32 cellular contexts compared by ENCODE assay signal in the genomic region with DNA sequence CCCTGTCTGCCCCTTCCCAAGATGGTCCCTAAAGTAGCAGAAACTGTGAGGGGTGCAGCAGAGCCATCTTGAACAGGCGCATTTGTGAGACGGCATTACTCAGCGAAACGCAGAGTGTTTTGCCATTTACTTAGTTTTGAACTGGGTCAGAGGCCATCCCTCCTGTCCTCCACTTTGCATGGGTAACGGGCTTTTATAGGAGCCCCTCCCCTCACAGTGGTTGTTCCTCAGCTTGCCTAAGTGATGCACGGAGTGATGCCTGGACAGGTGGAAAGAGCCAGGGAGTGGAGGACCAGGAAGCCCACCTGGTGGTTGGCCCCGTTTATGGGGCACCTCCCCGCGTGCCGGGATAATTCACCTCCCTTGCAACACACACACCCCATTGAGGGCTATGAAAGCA.
"Had no signal": no experiment of that assay in that cellular context is flagged by ENCODE, and none has a peak within 500 bp of the region (broad histone marks: within the 10 kb centered on the region; RNA-seq: fewer than 3 reads in every experiment).

No MANE protein-coding gene starts in this region.

- H3K36me3 Mint-ChIP-seq: activated naive CD4-positive, alpha-beta T cell treated with anti-CD3 and anti-CD28 coated beads, Interleukin-2, amount 10 ng/mL, durations not matched to agents 7 days and 5 days; activated naive CD4-positive, alpha-beta T cell treated with anti-CD3 and anti-CD28 coated beads, Interleukin-2, amount 50 U/mL, for 72 hours; WTC11 had no signal

- H3K27ac ChIP-seq: coronary artery, esophagus muscularis mucosa, foreskin keratinocyte, gastrocnemius medialis, heart left ventricle, VCaP had no signal

- H3K9me3 Mint-ChIP-seq: activated CD4-positive, alpha-beta memory T cell treated with anti-CD3 and anti-CD28 coated beads, Interleukin-2, amount 10 ng/mL, durations not matched to agents 7 days and 5 days; activated CD4-positive, alpha-beta T cell treated with anti-CD3 and anti-CD28 coated beads, Interleukin-2, amount 10 ng/mL, durations not matched to agents 7 days and 5 days; activated naive CD4-positive, alpha-beta T cell treated with anti-CD3 and anti-CD28 coated beads, Interleukin-2, amount 10 ng/mL, durations not matched to agents 7 days and 5 days; activated naive CD4-positive, alpha-beta T cell treated with anti-CD3 and anti-CD28 coated beads, Interleukin-2, amount 50 U/mL, for 72 hours; activated naive CD8-positive, alpha-beta T cell treated with anti-CD3 and anti-CD28 coated beads, Interleukin-2, amount 10 ng/mL, durations not matched to agents 7 days and 5 days; activated T-cell treated with anti-CD3 and anti-CD28 coated beads, Interleukin-2, amount 50 U/mL, for 24 hours; activated T-cell treated with anti-CD3 and anti-CD28 coated beads, Interleukin-2, amount 50 U/mL, for 72 hours; central memory CD8-positive, alpha-beta T cell; dendritic cell treated with granulocyte-macrophage colony-stimulating factor and Interleukin-4, amounts not matched to agents 40 ng/mL and 50 ng/mL, for 4 days; T-helper 1 cell treated with Interleukin-12 subunit alpha and Interleukin-12 subunit beta and Interleukin-4 antibody, amounts not matched to agents 30 μg/mL and 1 μg/mL, for 36 hours; WTC11 had no signal

- H3K4me3 Mint-ChIP-seq: activated CD4-positive, alpha-beta memory T cell treated with anti-CD3 and anti-CD28 coated beads, Interleukin-2, amount 10 ng/mL, durations not matched to agents 7 days and 5 days; activated CD4-positive, alpha-beta T cell treated with anti-CD3 and anti-CD28 coated beads, Interleukin-2, amount 10 ng/mL, durations not matched to agents 7 days and 5 days; activated naive CD4-positive, alpha-beta T cell treated with anti-CD3 and anti-CD28 coated beads, Interleukin-2, amount 10 ng/mL, durations not matched to agents 7 days and 5 days; activated naive CD8-positive, alpha-beta T cell treated with anti-CD3 and anti-CD28 coated beads, Interleukin-2, amount 10 ng/mL, durations not matched to agents 7 days and 5 days; activated T-cell treated with anti-CD3 and anti-CD28 coated beads, Interleukin-2, amount 50 U/mL, for 24 hours; activated T-cell treated with anti-CD3 and anti-CD28 coated beads, Interleukin-2, amount 50 U/mL, for 72 hours; central memory CD8-positive, alpha-beta T cell; dendritic cell treated with granulocyte-macrophage colony-stimulating factor and Interleukin-4, amounts not matched to agents 40 ng/mL and 50 ng/mL, for 4 days; T-helper 1 cell treated with Interleukin-12 subunit alpha and Interleukin-12 subunit beta and Interleukin-4 antibody, amounts not matched to agents 30 μg/mL and 1 μg/mL, for 36 hours; WTC11 had no signal

- H3K27ac Mint-ChIP-seq: activated CD4-positive, alpha-beta memory T cell treated with anti-CD3 and anti-CD28 coated beads, Interleukin-2, amount 10 ng/mL, durations not matched to agents 7 days and 5 days; activated CD4-positive, alpha-beta T cell treated with anti-CD3 and anti-CD28 coated beads, Interleukin-2, amount 10 ng/mL, durations not matched to agents 7 days and 5 days; activated naive CD4-positive, alpha-beta T cell treated with anti-CD3 and anti-CD28 coated beads, Interleukin-2, amount 10 ng/mL, durations not matched to agents 7 days and 5 days; activated naive CD8-positive, alpha-beta T cell treated with anti-CD3 and anti-CD28 coated beads, Interleukin-2, amount 10 ng/mL, durations not matched to agents 7 days and 5 days; activated T-cell treated with anti-CD3 and anti-CD28 coated beads, Interleukin-2, amount 50 U/mL, for 24 hours; activated T-cell treated with anti-CD3 and anti-CD28 coated beads, Interleukin-2, amount 50 U/mL, for 72 hours; dendritic cell treated with granulocyte-macrophage colony-stimulating factor and Interleukin-4, amounts not matched to agents 40 ng/mL and 50 ng/mL, for 4 days; T-helper 1 cell treated with Interleukin-12 subunit alpha and Interleukin-12 subunit beta and Interleukin-4 antibody, amounts not matched to agents 30 μg/mL and 1 μg/mL, for 36 hours had no signal

- H3K27me3 ChIP-seq: body of pancreas, dorsolateral prefrontal cortex, esophagus muscularis mucosa, foreskin keratinocyte, gastrocnemius medialis, heart left ventricle had no signal

- DNase-seq: activated CD4-positive, alpha-beta memory T cell treated with anti-CD3 and anti-CD28 coated beads, Interleukin-2, amount 10 ng/mL, durations not matched to agents 7 days and 5 days; activated CD4-positive, alpha-beta T cell treated with anti-CD3 and anti-CD28 coated beads for 1 hour; activated CD4-positive, alpha-beta T cell treated with anti-CD3 and anti-CD28 coated beads for 4 hours; activated CD4-positive, alpha-beta T cell treated with anti-CD3 and anti-CD28 coated beads, Interleukin-2, amount 10 ng/mL, durations not matched to agents 7 days and 5 days; activated CD4-positive, alpha-beta T cell treated with anti-CD3 and anti-CD28 coated beads, Interleukin-2, amount 50 U/mL, for 4 hours; activated CD8-positive, alpha-beta memory T cell treated with anti-CD3 and anti-CD28 coated beads, Interleukin-2, amount 50 U/mL, for 48 hours; activated gamma-delta T cell; activated naive CD4-positive, alpha-beta T cell; activated naive CD4-positive, alpha-beta T cell treated with anti-CD3 and anti-CD28 coated beads, Interleukin-2, amount 10 ng/mL, durations not matched to agents 7 days and 5 days; activated naive CD8-positive, alpha-beta T cell treated with anti-CD3 and anti-CD28 coated beads, Interleukin-2, amount 10 ng/mL, durations not matched to agents 7 days and 5 days; activated T-cell treated with anti-CD3 and anti-CD28 coated beads for 4 hours; activated T-cell treated with anti-CD3 and anti-CD28 coated beads, Interleukin-2, amount 50 U/mL, for 24 hours; activated T-cell treated with anti-CD3 and anti-CD28 coated beads, Interleukin-2, amount 50 U/mL, for 72 hours; amniotic stem cell; anterior cingulate cortex; body of pancreas; dorsolateral prefrontal cortex; effector memory CD4-positive, alpha-beta T cell; erythroblast; foreskin keratinocyte; gastrocnemius medialis; glutamatergic neuron; heart left ventricle; hypothalamus had no signal

- H3K27me3 Mint-ChIP-seq: activated CD4-positive, alpha-beta memory T cell treated with anti-CD3 and anti-CD28 coated beads, Interleukin-2, amount 10 ng/mL, durations not matched to agents 7 days and 5 days; activated CD4-positive, alpha-beta T cell treated with anti-CD3 and anti-CD28 coated beads, Interleukin-2, amount 10 ng/mL, durations not matched to agents 7 days and 5 days; activated naive CD4-positive, alpha-beta T cell treated with anti-CD3 and anti-CD28 coated beads, Interleukin-2, amount 10 ng/mL, durations not matched to agents 7 days and 5 days; activated naive CD8-positive, alpha-beta T cell treated with anti-CD3 and anti-CD28 coated beads, Interleukin-2, amount 10 ng/mL, durations not matched to agents 7 days and 5 days; activated T-cell treated with anti-CD3 and anti-CD28 coated beads, Interleukin-2, amount 50 U/mL, for 24 hours; central memory CD8-positive, alpha-beta T cell; dendritic cell treated with granulocyte-macrophage colony-stimulating factor and Interleukin-4, amounts not matched to agents 40 ng/mL and 50 ng/mL, for 4 days had no signal

- H3K9me3 ChIP-seq: body of pancreas, esophagus muscularis mucosa, gastrocnemius medialis, heart left ventricle had no signal

- ATAC-seq: activated naive CD4-positive, alpha-beta T cell treated with anti-CD3 and anti-CD28 coated beads, Interleukin-2, amount 50 U/mL, for 72 hours; activated T-cell treated with anti-CD3 and anti-CD28 coated beads, Interleukin-2, amount 50 U/mL, for 72 hours; body of pancreas; foreskin keratinocyte; gastrocnemius medialis; heart left ventricle; WTC11 had no signal

- H3K4me3 ChIP-seq: body of pancreas, coronary artery, dorsolateral prefrontal cortex, esophagus muscularis mucosa, gastrocnemius medialis, heart left ventricle had no signal

- H3K4me1 Mint-ChIP-seq: activated CD4-positive, alpha-beta T cell treated with anti-CD3 and anti-CD28 coated beads, Interleukin-2, amount 10 ng/mL, durations not matched to agents 7 days and 5 days; activated naive CD4-positive, alpha-beta T cell treated with anti-CD3 and anti-CD28 coated beads, Interleukin-2, amount 10 ng/mL, durations not matched to agents 7 days and 5 days had no signal

- H3K36me3 ChIP-seq: esophagus muscularis mucosa, gastrocnemius medialis, heart left ventricle had no signal

- H3K4me1 ChIP-seq: esophagus muscularis mucosa, foreskin keratinocyte, gastrocnemius medialis, heart left ventricle had no signal
